In the genomic region with DNA sequence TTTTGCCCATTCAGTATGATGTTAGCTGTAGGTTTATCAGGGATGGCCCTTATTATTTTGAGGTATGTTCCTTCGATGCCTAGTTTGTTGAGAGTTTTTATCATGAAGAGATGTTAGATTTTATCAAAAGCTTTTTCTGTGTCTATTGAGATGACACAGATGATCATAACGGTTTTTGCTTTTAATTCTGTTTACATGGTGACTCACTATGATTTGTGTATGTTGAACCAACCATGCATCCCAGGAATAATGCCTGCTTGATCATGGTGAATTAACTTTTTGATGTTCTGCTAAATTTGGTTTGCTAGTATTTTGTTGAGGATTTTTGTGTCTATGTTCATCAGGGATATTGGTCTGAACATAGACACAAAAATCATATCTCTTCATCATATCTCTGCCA, we compare ENCODE assay signal across 21 cellular contexts. TPM values are rescaled to one million over a fixed set of nuclear protein-coding genes. Genes with fewer than 3 reads are reported as not detected.
"Had no signal": no experiment of that assay in that cellular context is flagged by ENCODE, and none has a peak within 500 bp of the region (broad histone marks: within the 10 kb centered on the region; RNA-seq: fewer than 3 reads in every experiment).

No MANE protein-coding gene starts in this region.

- H3K9me3 ChIP-seq: SJSA1 had no signal

- ATAC-seq: Panc1, Right ventricle myocardium inferior had no signal

- H3K36me3 ChIP-seq: SJSA1 had no signal

- DNase-seq: KBM-7, MM.1S, MV-4-11, NCI-H1048, NCI-H1105 treated with DMSO at 0.1 percent for 48 hours, NCI-H1417 treated with DMSO at 0.1 percent for 48 hours, NCI-H146, NCI-H1694 treated with DMSO at 0.1 percent for 48 hours, NCI-H1930, NCI-H2081, NCI-H2107, NCI-H2227 treated with DMSO at 0.1 percent for 48 hours, NCI-H510A, NCI-H524 treated with DMSO at 0.1 percent for 48 hours, NCI-H69, NCI-H774, SHP77 treated with DMSO at 0.1 percent for 48 hours had no signal

- H3K4me3 ChIP-seq: SJSA1, SK-N-MC had no signal

- H3K27ac ChIP-seq: SJSA1, SK-N-MC had no signal

RNA-seq across cellular contexts. Expression of a gene that starts 8.3 kb away (rescaled TPM):
- total RNA-seq: Right ventricle myocardium inferior had no signal
